9 cellular contexts compared by ENCODE assay signal in genomic region chr19:49128545-49129237, GRCh38. TPM values are rescaled to one million over a fixed set of nuclear protein-coding genes. Genes with fewer than 3 reads are reported as not detected.
DNase-seq lines count a peak whose midpoint lies in the region; ATAC-seq and TF ChIP-seq lines count a peak whose summit lies in the region.
"Had no signal": no experiment of that assay in that cellular context is flagged by ENCODE, and none has a peak within 500 bp of the region (broad histone marks: within the 10 kb centered on the region; RNA-seq: fewer than 3 reads in every experiment).

No MANE protein-coding gene starts in this region.

- peak overlapping the region in 6 of 11 experiments; percentile 8 to 71 (median 40); a peak in 5 of 22 replicates for H3K27ac ChIP-seq in BLaER1 treated with 17β-estradiol and CSF1 and Interleukin-3, amounts not matched to agents 10 nM and 100 nM

- POLR2A ChIA-PET in naive thymus-derived CD8-positive, alpha-beta T cell (lab: Charles Lee), result interaction anchor here (0.6 to 2.4 kb wide), 7 partner anchors 10 to 205 kb away, joined by 3 to 23 read pairs (median 3); partner anchors contain the start of genes C19orf73, GYS1, LIN7B and PPFIA3

- H3K4me1 ChIP-seq in BLaER1 treated with 17β-estradiol and CSF1 and Interleukin-3, amounts not matched to agents 10 nM and 100 nM, result peaks cover 9 to 22% (median 18%) of the 10 kb centered on the region in 10 experiments

- peaks cover 40% of the 10 kb centered on the region for H3K36me3 Mint-ChIP-seq in brain
- no peaks in the 10 kb centered on the region for H3K36me3 Mint-ChIP-seq in naive thymus-derived CD8-positive, alpha-beta T cell

- H3K27ac Mint-ChIP-seq in brain, result peak overlapping the region in 4 of 5 experiments; percentile 2 to 68 (median 21)
- peak overlapping the region in 6 of 10 donors; percentile 43 to 93 (median 58) for H3K27ac Mint-ChIP-seq in naive thymus-derived CD8-positive, alpha-beta T cell

- peaks cover 45% of the 10 kb centered on the region for H3K4me1 Mint-ChIP-seq in brain
- H3K4me1 Mint-ChIP-seq in naive thymus-derived CD8-positive, alpha-beta T cell, result peaks cover 15 to 29% (median 19%) of the 10 kb centered on the region in 4 donors

- peak overlapping the region; percentile 85 to 93 (median 89) for H3K4me3 Mint-ChIP-seq in brain
- H3K4me3 Mint-ChIP-seq in naive thymus-derived CD8-positive, alpha-beta T cell, result peak overlapping the region; percentile 77 to 95 (median 89)

- no peak for ATAC-seq in naive thymus-derived CD8-positive, alpha-beta T cell
- no peak for ATAC-seq in HG02798 (IDR thresholded peaks at IDR 0.05; ENCODE audit: poor library complexity, unreplicated experiment)

- H3K9me3 ChIP-seq in BLaER1 treated with 17β-estradiol and CSF1 and Interleukin-3, amounts not matched to agents 10 nM and 100 nM (replicated peaks in 1 of 11), result peaks cover 0 to 28% (median 9%) of the 10 kb centered on the region in 11 experiments; a peak in 9 of 22 replicates

- no peaks in the 10 kb centered on the region for H3K9me3 Mint-ChIP-seq in brain
- H3K9me3 Mint-ChIP-seq in naive thymus-derived CD8-positive, alpha-beta T cell, result no peaks in the 10 kb centered on the region

- peaks cover 8 to 23% (median 12%) of the 10 kb centered on the region in 11 experiments; a peak in 17 of 22 replicates for H3K36me3 ChIP-seq in BLaER1 treated with 17β-estradiol and CSF1 and Interleukin-3, amounts not matched to agents 10 nM and 100 nM

- H3K4me3 ChIP-seq in BLaER1 treated with 17β-estradiol and CSF1 and Interleukin-3, amounts not matched to agents 10 nM and 100 nM, result peak overlapping the region; percentile 41 to 68 (median 54); a peak in 15 of 20 replicates
- peak overlapping the region; percentile 63 for H3K4me3 ChIP-seq in Jurkat, Clone E6-1 (ENCODE audit: low read length)

- no peak for TF ChIP-seq CTCF in brain (conservative IDR thresholded peaks at IDR 0.05)

- no peak for DNase-seq in Jurkat, Clone E6-1 (ENCODE audit: low read depth, low spot score)
- DNase-seq in naive thymus-derived CD8-positive, alpha-beta T cell, result no peak
- DNase-seq in NCI-H2107 (lab: John Stamatoyannopoulos, UW) (no peak), NCI-H226 (no peak), NCI-H1048 (lab: John Stamatoyannopoulos, UW) (no peak)

- peaks cover 0 to 3% (median 0%) of the 10 kb centered on the region in 11 experiments; a peak in 5 of 22 replicates for H3K27me3 ChIP-seq in BLaER1 treated with 17β-estradiol and CSF1 and Interleukin-3, amounts not matched to agents 10 nM and 100 nM

- no peaks in the 10 kb centered on the region for H4K20me1 ChIP-seq in BLaER1 treated with 17β-estradiol and CSF1 and Interleukin-3, amounts not matched to agents 10 nM and 100 nM

- H3K9ac ChIP-seq in BLaER1 treated with 17β-estradiol and CSF1 and Interleukin-3, amounts not matched to agents 10 nM and 100 nM, result peak overlapping the region in 4 of 11 experiments; percentile 29 to 69 (median 52); a peak in 7 of 22 replicates

- H3K4me2 ChIP-seq in BLaER1 treated with 17β-estradiol and CSF1 and Interleukin-3, amounts not matched to agents 10 nM and 100 nM, result peak overlapping the region; percentile 47 to 81 (median 68); a peak in 21 of 22 replicates

- no peaks in the 10 kb centered on the region for H3K27me3 Mint-ChIP-seq in brain
- no peaks in the 10 kb centered on the region for H3K27me3 Mint-ChIP-seq in naive thymus-derived CD8-positive, alpha-beta T cell

RNA-seq across cellular contexts. Expression of gene PPFIA3, which starts 9.3 kb away (rescaled TPM):
- polyA plus RNA-seq in Jurkat, Clone E6-1 (2012; ENCODE audit: insufficient read depth, insufficient read length), result 23.4 TPM
- 43.6 TPM for polyA plus RNA-seq in brain (ENCODE audit: insufficient read depth, low read depth, low replicate concordance)
- 1 to 10 TPM; 3.6 to 4.7 TPM for total RNA-seq in naive thymus-derived CD8-positive, alpha-beta T cell
- under 1 TPM in 2 of 3 donors, not detected in 1; 0.20 to 0.58 TPM for polyA plus RNA-seq in naive thymus-derived CD8-positive, alpha-beta T cell

RNA-seq across cellular contexts. Expression of gene C19orf73, which starts 9.7 kb away (rescaled TPM):
- polyA plus RNA-seq in Jurkat, Clone E6-1 (2012; ENCODE audit: insufficient read depth, insufficient read length), result 4.7 TPM
- 4.1 TPM for polyA plus RNA-seq in brain (ENCODE audit: insufficient read depth, low read depth, low replicate concordance)
- total RNA-seq in naive thymus-derived CD8-positive, alpha-beta T cell, result 1 to 10 TPM; 1.6 TPM
- polyA plus RNA-seq in naive thymus-derived CD8-positive, alpha-beta T cell, result 1 to 10 TPM; 3.0 to 7.0 (median 5.7) TPM

RNA-seq across cellular contexts. Expression of gene LIN7B, which starts 14.5 kb away (rescaled TPM):
- polyA plus RNA-seq in Jurkat, Clone E6-1 (2012; ENCODE audit: insufficient read depth, insufficient read length), result 21.7 TPM
- polyA plus RNA-seq in brain (ENCODE audit: insufficient read depth, low read depth, low replicate concordance), result 18.0 TPM
- total RNA-seq in naive thymus-derived CD8-positive, alpha-beta T cell, result 10 to 100 TPM; 15.7 to 16.2 TPM
- 1 to 10 TPM; 5.5 to 9.2 (median 5.6) TPM for polyA plus RNA-seq in naive thymus-derived CD8-positive, alpha-beta T cell

RNA-seq across cellular contexts. Expression of gene HRC, which starts 26.5 kb away (rescaled TPM):
- not detected for polyA plus RNA-seq in Jurkat, Clone E6-1 (2012; ENCODE audit: insufficient read depth, insufficient read length)
- 3.0 TPM for polyA plus RNA-seq in brain (ENCODE audit: insufficient read depth, low read depth, low replicate concordance)
- total RNA-seq in naive thymus-derived CD8-positive, alpha-beta T cell, result not detected
- not detected for polyA plus RNA-seq in naive thymus-derived CD8-positive, alpha-beta T cell
- total RNA-seq: mononuclear cell had no signal

RNA-seq across cellular contexts. Expression of gene TRPM4, which starts 28.9 kb away (rescaled TPM):
- 7.2 TPM for polyA plus RNA-seq in Jurkat, Clone E6-1 (2012; ENCODE audit: insufficient read depth, insufficient read length)
- 3.2 TPM for polyA plus RNA-seq in brain (ENCODE audit: insufficient read depth, low read depth, low replicate concordance)
- not detected for total RNA-seq in naive thymus-derived CD8-positive, alpha-beta T cell
- not detected for polyA plus RNA-seq in naive thymus-derived CD8-positive, alpha-beta T cell

Comparison
In these comparisons a context has a peak if more than half of its experiments do, and no peak if none do; other contexts are left out.
1. RNA of gene PPFIA3, which starts 9.3 kb away (polyA plus RNA-seq): 43.6 TPM in brain (single experiment); 0.20 to 0.58 TPM in naive thymus-derived CD8-positive, alpha-beta T cell; every median in the first group is over 10 times any median in the second.